In the genomic region with DNA sequence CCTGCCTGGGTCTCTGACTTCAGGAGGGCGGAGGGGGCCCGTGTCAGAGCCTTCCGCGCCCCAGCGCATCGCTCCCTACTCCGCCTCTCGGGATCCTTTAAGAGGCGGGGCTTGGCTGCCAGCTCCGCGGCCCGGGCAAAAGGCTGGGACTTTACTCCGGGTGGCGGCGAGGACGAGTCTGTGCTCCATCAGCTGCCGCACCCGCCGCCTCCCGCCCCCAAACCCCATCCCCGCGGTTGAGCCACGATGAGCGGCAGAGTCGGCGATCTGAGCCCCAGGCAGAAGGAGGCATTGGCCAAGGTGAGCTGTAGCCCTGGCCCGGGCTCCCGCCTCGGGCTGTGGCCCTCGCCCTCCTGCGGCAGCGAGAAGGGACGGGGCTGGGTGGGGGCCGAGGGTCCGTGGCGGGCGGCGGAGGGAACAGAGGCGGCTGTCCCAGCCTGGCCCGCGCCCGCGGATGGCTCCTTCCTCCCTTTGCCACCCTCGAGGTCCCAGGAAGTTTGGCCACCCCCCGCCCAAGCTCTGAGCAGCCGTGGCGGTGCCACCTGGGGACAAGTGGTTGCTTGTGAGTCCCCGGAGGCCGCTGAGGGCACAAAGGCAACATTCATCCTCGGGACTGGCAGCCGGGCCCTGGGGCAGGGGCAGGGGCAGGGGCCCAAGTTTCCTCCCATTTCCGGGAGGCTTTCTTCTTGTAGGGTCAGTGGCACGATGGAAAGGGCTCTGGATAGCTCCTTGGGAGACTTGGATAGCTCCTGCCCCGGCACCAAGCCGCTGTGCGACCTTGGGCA, we compare ENCODE assay signal across 1 cellular context.
TF ChIP-seq lines count a peak whose summit lies in the region.

A gene (plus strand): TSS at position 148 of the 785 bp plus-strand sequence. CDS start 99 bp downstream, at position 247.

TF ChIP-seq in HEK293, 187 proteins besides CTCF, POLR2A, EP300 and RAD21 (continued from another document and continues in another):
- TF ChIP-seq, protein P1, sequence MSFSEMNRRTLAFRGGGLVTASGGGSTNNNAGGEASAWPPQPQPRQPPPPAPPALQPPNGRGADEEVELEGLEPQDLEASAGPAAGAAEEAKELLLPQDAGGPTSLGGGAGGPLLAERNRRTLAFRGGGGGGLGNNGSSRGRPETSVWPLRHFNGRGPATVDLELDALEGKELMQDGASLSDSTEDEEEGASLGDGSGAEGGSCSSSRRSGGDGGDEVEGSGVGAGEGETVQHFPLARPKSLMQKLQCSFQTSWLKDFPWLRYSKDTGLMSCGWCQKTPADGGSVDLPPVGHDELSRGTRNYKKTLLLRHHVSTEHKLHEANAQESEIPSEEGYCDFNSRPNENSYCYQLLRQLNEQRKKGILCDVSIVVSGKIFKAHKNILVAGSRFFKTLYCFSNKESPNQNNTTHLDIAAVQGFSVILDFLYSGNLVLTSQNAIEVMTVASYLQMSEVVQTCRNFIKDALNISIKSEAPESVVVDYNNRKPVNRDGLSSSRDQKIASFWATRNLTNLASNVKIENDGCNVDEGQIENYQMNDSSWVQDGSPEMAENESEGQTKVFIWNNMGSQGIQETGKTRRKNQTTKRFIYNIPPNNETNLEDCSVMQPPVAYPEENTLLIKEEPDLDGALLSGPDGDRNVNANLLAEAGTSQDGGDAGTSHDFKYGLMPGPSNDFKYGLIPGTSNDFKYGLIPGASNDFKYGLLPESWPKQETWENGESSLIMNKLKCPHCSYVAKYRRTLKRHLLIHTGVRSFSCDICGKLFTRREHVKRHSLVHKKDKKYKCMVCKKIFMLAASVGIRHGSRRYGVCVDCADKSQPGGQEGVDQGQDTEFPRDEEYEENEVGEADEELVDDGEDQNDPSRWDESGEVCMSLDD (tag by site-specific recombination; IDR thresholded peaks at IDR 0.05), result no peak
- TF ChIP-seq, protein P2, sequence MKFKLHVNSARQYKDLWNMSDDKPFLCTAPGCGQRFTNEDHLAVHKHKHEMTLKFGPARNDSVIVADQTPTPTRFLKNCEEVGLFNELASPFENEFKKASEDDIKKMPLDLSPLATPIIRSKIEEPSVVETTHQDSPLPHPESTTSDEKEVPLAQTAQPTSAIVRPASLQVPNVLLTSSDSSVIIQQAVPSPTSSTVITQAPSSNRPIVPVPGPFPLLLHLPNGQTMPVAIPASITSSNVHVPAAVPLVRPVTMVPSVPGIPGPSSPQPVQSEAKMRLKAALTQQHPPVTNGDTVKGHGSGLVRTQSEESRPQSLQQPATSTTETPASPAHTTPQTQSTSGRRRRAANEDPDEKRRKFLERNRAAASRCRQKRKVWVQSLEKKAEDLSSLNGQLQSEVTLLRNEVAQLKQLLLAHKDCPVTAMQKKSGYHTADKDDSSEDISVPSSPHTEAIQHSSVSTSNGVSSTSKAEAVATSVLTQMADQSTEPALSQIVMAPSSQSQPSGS (tag by site-specific recombination; IDR thresholded peaks at IDR 0.05; ENCODE audit: low read depth), result no peak
- TF ChIP-seq KLF7 (tag by site-specific recombination; IDR thresholded peaks at IDR 0.05; ENCODE audit: borderline replicate concordance), result no peak
- TF ChIP-seq, protein P3, sequence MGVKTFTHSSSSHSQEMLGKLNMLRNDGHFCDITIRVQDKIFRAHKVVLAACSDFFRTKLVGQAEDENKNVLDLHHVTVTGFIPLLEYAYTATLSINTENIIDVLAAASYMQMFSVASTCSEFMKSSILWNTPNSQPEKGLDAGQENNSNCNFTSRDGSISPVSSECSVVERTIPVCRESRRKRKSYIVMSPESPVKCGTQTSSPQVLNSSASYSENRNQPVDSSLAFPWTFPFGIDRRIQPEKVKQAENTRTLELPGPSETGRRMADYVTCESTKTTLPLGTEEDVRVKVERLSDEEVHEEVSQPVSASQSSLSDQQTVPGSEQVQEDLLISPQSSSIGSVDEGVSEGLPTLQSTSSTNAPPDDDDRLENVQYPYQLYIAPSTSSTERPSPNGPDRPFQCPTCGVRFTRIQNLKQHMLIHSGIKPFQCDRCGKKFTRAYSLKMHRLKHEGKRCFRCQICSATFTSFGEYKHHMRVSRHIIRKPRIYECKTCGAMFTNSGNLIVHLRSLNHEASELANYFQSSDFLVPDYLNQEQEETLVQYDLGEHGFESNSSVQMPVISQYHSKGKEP (tag by site-specific recombination; IDR thresholded peaks at IDR 0.05), result no peak
- TF ChIP-seq, protein P4, sequence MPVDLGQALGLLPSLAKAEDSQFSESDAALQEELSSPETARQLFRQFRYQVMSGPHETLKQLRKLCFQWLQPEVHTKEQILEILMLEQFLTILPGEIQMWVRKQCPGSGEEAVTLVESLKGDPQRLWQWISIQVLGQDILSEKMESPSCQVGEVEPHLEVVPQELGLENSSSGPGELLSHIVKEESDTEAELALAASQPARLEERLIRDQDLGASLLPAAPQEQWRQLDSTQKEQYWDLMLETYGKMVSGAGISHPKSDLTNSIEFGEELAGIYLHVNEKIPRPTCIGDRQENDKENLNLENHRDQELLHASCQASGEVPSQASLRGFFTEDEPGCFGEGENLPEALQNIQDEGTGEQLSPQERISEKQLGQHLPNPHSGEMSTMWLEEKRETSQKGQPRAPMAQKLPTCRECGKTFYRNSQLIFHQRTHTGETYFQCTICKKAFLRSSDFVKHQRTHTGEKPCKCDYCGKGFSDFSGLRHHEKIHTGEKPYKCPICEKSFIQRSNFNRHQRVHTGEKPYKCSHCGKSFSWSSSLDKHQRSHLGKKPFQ (tag by site-specific recombination; IDR thresholded peaks at IDR 0.05), result no peak
- no peak for TF ChIP-seq ZNF404 (tag by site-specific recombination; IDR thresholded peaks at IDR 0.05)
- no peak; the same call in 1 of the 2 replicates for TF ChIP-seq KLF8 (tag by site-specific recombination; IDR thresholded peaks at IDR 0.05)
- TF ChIP-seq, protein P5, sequence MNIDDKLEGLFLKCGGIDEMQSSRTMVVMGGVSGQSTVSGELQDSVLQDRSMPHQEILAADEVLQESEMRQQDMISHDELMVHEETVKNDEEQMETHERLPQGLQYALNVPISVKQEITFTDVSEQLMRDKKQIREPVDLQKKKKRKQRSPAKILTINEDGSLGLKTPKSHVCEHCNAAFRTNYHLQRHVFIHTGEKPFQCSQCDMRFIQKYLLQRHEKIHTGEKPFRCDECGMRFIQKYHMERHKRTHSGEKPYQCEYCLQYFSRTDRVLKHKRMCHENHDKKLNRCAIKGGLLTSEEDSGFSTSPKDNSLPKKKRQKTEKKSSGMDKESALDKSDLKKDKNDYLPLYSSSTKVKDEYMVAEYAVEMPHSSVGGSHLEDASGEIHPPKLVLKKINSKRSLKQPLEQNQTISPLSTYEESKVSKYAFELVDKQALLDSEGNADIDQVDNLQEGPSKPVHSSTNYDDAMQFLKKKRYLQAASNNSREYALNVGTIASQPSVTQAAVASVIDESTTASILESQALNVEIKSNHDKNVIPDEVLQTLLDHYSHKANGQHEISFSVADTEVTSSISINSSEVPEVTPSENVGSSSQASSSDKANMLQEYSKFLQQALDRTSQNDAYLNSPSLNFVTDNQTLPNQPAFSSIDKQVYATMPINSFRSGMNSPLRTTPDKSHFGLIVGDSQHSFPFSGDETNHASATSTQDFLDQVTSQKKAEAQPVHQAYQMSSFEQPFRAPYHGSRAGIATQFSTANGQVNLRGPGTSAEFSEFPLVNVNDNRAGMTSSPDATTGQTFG (tag by site-specific recombination; IDR thresholded peaks at IDR 0.05; ENCODE audit: borderline replicate concordance), result no peak
- TF ChIP-seq HOXC10 (CRISPR knock-in tag; IDR thresholded peaks at IDR 0.05), result no peak
- TF ChIP-seq ZNF626 (tag by site-specific recombination; IDR thresholded peaks at IDR 0.05), result no peak
- peak; percentile 29; the same call in 1 of the 2 replicates for TF ChIP-seq KLF9 (tag by site-specific recombination; IDR thresholded peaks at IDR 0.05; ENCODE audit: low read depth)
- TF ChIP-seq ZNF211 (tag by site-specific recombination; IDR thresholded peaks at IDR 0.05; ENCODE audit: low read depth), result no peak
- no peak; the same call in 1 of the 2 replicates for TF ChIP-seq IKZF3 (tag by site-specific recombination; IDR thresholded peaks at IDR 0.05)
- peak; percentile 69; the same call in 1 of the 2 replicates for TF ChIP-seq GLIS2 (tag by site-specific recombination; IDR thresholded peaks at IDR 0.05)
- TF ChIP-seq ZBTB1 (tag by site-specific recombination; IDR thresholded peaks at IDR 0.05), result no peak
- TF ChIP-seq ZNF585B (tag by site-specific recombination; IDR thresholded peaks at IDR 0.05), result no peak
- TF ChIP-seq ZNF221 (tag by site-specific recombination; IDR thresholded peaks at IDR 0.05; ENCODE audit: borderline replicate concordance), result no peak
- TF ChIP-seq ZNF10 (tag by site-specific recombination; IDR thresholded peaks at IDR 0.05), result no peak
- TF ChIP-seq, protein P6, sequence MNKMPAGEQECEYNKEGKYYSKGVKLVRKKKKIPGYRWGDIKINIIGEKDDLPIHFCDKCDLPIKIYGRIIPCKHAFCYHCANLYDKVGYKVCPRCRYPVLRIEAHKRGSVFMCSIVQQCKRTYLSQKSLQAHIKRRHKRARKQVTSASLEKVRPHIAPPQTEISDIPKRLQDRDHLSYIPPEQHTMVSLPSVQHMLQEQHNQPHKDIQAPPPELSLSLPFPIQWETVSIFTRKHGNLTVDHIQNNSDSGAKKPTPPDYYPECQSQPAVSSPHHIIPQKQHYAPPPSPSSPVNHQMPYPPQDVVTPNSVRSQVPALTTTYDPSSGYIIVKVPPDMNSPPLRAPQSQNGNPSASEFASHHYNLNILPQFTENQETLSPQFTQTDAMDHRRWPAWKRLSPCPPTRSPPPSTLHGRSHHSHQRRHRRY (tag by site-specific recombination; IDR thresholded peaks at IDR 0.05), result no peak
- no peak for TF ChIP-seq ZNF600 (tag by site-specific recombination; IDR thresholded peaks at IDR 0.05)
- no peak for TF ChIP-seq TRIM28 (IDR thresholded peaks at IDR 0.05; ENCODE audit: borderline replicate concordance, low read length)
- no peak for TF ChIP-seq ZNF138 (tag by site-specific recombination; IDR thresholded peaks at IDR 0.05; ENCODE audit: borderline replicate concordance)
- no peak for TF ChIP-seq ZNF768 (tag by site-specific recombination; IDR thresholded peaks at IDR 0.05)
- no peak for TF ChIP-seq ZNF670 (tag by site-specific recombination; IDR thresholded peaks at IDR 0.05; ENCODE audit: low read depth)
- TF ChIP-seq ZNF623 (tag by site-specific recombination; IDR thresholded peaks at IDR 0.05), result no peak
- no peak for TF ChIP-seq GLI2 (tag by site-specific recombination; IDR thresholded peaks at IDR 0.05; ENCODE audit: borderline replicate concordance, low read depth)
- TF ChIP-seq ZFP37 (tag by site-specific recombination; IDR thresholded peaks at IDR 0.05), result no peak
- TF ChIP-seq ZNF132 (tag by site-specific recombination; IDR thresholded peaks at IDR 0.05; ENCODE audit: borderline replicate concordance), result no peak
- TF ChIP-seq, protein P7, sequence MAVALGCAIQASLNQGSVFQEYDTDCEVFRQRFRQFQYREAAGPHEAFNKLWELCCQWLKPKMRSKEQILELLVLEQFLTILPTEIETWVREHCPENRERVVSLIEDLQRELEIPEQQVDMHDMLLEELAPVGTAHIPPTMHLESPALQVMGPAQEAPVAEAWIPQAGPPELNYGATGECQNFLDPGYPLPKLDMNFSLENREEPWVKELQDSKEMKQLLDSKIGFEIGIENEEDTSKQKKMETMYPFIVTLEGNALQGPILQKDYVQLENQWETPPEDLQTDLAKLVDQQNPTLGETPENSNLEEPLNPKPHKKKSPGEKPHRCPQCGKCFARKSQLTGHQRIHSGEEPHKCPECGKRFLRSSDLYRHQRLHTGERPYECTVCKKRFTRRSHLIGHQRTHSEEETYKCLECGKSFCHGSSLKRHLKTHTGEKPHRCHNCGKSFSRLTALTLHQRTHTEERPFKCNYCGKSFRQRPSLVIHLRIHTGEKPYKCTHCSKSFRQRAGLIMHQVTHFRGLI (tag by site-specific recombination; IDR thresholded peaks at IDR 0.05), result no peak
- no peak for TF ChIP-seq ZNF354C (tag by site-specific recombination; IDR thresholded peaks at IDR 0.05; ENCODE audit: borderline replicate concordance, low read depth)
- TF ChIP-seq, protein P8, sequence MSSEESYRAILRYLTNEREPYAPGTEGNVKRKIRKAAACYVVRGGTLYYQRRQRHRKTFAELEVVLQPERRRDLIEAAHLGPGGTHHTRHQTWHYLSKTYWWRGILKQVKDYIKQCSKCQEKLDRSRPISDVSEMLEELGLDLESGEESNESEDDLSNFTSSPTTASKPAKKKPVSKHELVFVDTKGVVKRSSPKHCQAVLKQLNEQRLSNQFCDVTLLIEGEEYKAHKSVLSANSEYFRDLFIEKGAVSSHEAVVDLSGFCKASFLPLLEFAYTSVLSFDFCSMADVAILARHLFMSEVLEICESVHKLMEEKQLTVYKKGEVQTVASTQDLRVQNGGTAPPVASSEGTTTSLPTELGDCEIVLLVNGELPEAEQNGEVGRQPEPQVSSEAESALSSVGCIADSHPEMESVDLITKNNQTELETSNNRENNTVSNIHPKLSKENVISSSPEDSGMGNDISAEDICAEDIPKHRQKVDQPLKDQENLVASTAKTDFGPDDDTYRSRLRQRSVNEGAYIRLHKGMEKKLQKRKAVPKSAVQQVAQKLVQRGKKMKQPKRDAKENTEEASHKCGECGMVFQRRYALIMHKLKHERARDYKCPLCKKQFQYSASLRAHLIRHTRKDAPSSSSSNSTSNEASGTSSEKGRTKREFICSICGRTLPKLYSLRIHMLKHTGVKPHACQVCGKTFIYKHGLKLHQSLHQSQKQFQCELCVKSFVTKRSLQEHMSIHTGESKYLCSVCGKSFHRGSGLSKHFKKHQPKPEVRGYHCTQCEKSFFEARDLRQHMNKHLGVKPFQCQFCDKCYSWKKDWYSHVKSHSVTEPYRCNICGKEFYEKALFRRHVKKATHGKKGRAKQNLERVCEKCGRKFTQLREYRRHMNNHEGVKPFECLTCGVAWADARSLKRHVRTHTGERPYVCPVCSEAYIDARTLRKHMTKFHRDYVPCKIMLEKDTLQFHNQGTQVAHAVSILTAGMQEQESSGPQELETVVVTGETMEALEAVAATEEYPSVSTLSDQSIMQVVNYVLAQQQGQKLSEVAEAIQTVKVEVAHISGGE (tag by site-specific recombination; conservative IDR thresholded peaks at IDR 0.05; ENCODE audit: low read depth), result no peak; the same call in 1 of the 2 replicates
- no peak for TF ChIP-seq ZNF48 (tag by site-specific recombination; IDR thresholded peaks at IDR 0.05)
- no peak for TF ChIP-seq ZNF837 (tag by site-specific recombination; IDR thresholded peaks at IDR 0.05)
- TF ChIP-seq ZBTB21 (tag by site-specific recombination; IDR thresholded peaks at IDR 0.05), result no peak
- no peak for TF ChIP-seq ZNF701 (tag by site-specific recombination; IDR thresholded peaks at IDR 0.05)
- no peak for TF ChIP-seq ZNF677 (tag by site-specific recombination; IDR thresholded peaks at IDR 0.05)
- no peak for TF ChIP-seq KLF10 (tag by site-specific recombination; IDR thresholded peaks at IDR 0.05)
- TF ChIP-seq, protein P9, sequence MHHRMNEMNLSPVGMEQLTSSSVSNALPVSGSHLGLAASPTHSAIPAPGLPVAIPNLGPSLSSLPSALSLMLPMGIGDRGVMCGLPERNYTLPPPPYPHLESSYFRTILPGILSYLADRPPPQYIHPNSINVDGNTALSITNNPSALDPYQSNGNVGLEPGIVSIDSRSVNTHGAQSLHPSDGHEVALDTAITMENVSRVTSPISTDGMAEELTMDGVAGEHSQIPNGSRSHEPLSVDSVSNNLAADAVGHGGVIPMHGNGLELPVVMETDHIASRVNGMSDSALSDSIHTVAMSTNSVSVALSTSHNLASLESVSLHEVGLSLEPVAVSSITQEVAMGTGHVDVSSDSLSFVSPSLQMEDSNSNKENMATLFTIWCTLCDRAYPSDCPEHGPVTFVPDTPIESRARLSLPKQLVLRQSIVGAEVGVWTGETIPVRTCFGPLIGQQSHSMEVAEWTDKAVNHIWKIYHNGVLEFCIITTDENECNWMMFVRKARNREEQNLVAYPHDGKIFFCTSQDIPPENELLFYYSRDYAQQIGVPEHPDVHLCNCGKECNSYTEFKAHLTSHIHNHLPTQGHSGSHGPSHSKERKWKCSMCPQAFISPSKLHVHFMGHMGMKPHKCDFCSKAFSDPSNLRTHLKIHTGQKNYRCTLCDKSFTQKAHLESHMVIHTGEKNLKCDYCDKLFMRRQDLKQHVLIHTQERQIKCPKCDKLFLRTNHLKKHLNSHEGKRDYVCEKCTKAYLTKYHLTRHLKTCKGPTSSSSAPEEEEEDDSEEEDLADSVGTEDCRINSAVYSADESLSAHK (tag by site-specific recombination; IDR thresholded peaks at IDR 0.05), result no peak
